8 cellular contexts compared by ENCODE assay signal in genomic region chr4:137733174-137734141, GRCh38.
DNase-seq lines count a peak whose midpoint lies in the region; ATAC-seq, FAIRE-seq and TF ChIP-seq lines count a peak whose summit lies in the region.
"Not testable (repeated sequence)": the region's sequence is repeated elsewhere in the genome, so short reads cannot be mapped to it uniquely, and the experiment has no call there.

No MANE protein-coding gene starts in this region.

- H3K4me2 ChIP-seq in H9 (ENCODE audit: insufficient read depth, insufficient read length, low read length); IMR-90 (ENCODE audit: low read depth, low read length); OCI-LY1 (ENCODE audit: low read length); astrocyte (ENCODE audit: low read length); neural progenitor cell: not testable (repeated sequence)

- not testable (repeated sequence) for H3K56ac ChIP-seq in H9 (ENCODE audit: insufficient read length, low read depth, low read length); IMR-90 (ENCODE audit: extremely low read depth, insufficient read depth, low read length)

- peak overlapping the region in 1 of 3 experiments; percentile 42; a peak in 2 of 7 replicates for H3K27ac Mint-ChIP-seq in H9
- H3K27ac Mint-ChIP-seq in astrocyte (ENCODE audit: unreplicated experiment), result not testable (repeated sequence)
- H3K27ac Mint-ChIP-seq in neural progenitor cell, result peak overlapping the region; percentile 51

- CTCF ChIA-PET in IMR-90 (lab: Yijun Ruan, JAX), result not testable (repeated sequence)

- DNase-seq in COLO829 (ENCODE audit: low spot score) (peak; percentile 34), H9 (peak; percentile 74), IMR-90 (peak; percentile 8), glomerular visceral epithelial cell (ENCODE audit: extremely low spot score) (peak; percentile 12), neural progenitor cell (ENCODE audit: low spot score) (peak; percentile 50)
- DNase-seq in astrocyte (ENCODE audit: low read depth), result not testable (repeated sequence)

- not testable (repeated sequence) for H3K4me1 ChIP-seq in H9 (ENCODE audit: insufficient read depth, low read length); IMR-90 (ENCODE audit: control insufficient read depth, insufficient read depth, low read length); OCI-LY1 (ENCODE audit: insufficient read depth, low read length, severe bottlenecking); astrocyte (ENCODE audit: insufficient read depth, low read length); neural progenitor cell

- POLR2A ChIA-PET in IMR-90 (lab: Charles Lee; ENCODE audit: unreplicated experiment), result not testable (repeated sequence)

- not testable (repeated sequence) for H3K9me1 ChIP-seq in IMR-90 (ENCODE audit: insufficient read depth, low read length)

- H3K79me1 ChIP-seq in H9 (ENCODE audit: insufficient read depth, low read depth, low read length, poor library complexity, severe bottlenecking); IMR-90 (ENCODE audit: low read depth in 1 of 2, low read length in 2 of 2): not testable (repeated sequence)

- not testable (repeated sequence) for H3K9me3 ChIP-seq in H9 (ENCODE audit: control insufficient read depth, low read depth, low read length); IMR-90 (ENCODE audit: control insufficient read depth, insufficient read depth, low read length); OCI-LY1 (ENCODE audit: low read length); astrocyte (ENCODE audit: insufficient read depth, low read depth, low read length); neural progenitor cell (ENCODE audit: low read depth)

- not testable (repeated sequence) for H4K5ac ChIP-seq in H9 (ENCODE audit: insufficient read length, low read depth, low read length); IMR-90 (ENCODE audit: low read depth, low read length)

- not testable (repeated sequence) for H2AK9ac ChIP-seq in IMR-90 (replicated peaks; ENCODE audit: low read depth, low read length, poor library complexity)

- TF ChIP-seq POLR2A in GM18505 (IDR thresholded peaks at IDR 0.05; ENCODE audit: borderline replicate concordance, extremely low read depth, insufficient read depth, insufficient read length); IMR-90 (IDR thresholded peaks at IDR 0.05; ENCODE audit: low read depth, low read length): not testable (repeated sequence)

- in situ Hi-C loops in IMR-90 (cut with MboI; ENCODE audit: low sequenced_read_pairs), result not testable (repeated sequence)

- not testable (repeated sequence) for H3K4ac ChIP-seq in H9 (ENCODE audit: low read depth, low read length); IMR-90 (ENCODE audit: low read depth, low read length)

- H3K36me3 Mint-ChIP-seq in H9 (ENCODE audit: insufficient read depth in 1 of 3, low read depth in 3 of 3), result peaks cover 2 to 11% (median 7%) of the 10 kb centered on the region in 3 experiments; a peak in 6 of 7 replicates
- not testable (repeated sequence) for H3K36me3 Mint-ChIP-seq in astrocyte (ENCODE audit: low read depth, unreplicated experiment); neural progenitor cell

- H2BK20ac ChIP-seq in H9 (ENCODE audit: low read depth, low read length, poor library complexity, severe bottlenecking); IMR-90 (ENCODE audit: low read depth, low read length): not testable (repeated sequence)

- H3K79me2 ChIP-seq in H9 (ENCODE audit: insufficient read depth, low read length); OCI-LY1 (ENCODE audit: insufficient read depth, low read length); astrocyte (ENCODE audit: insufficient read depth, low read length); neural progenitor cell (ENCODE audit: low read depth): not testable (repeated sequence)

- BruUV-seq in IMR-90 (replicated peaks; lab: Mats Ljungman, UMichigan), result not testable (repeated sequence)

- H4K91ac ChIP-seq in H9 (ENCODE audit: insufficient read length, low read depth, low read length); IMR-90 (ENCODE audit: insufficient read depth, low read depth, low read length): not testable (repeated sequence)

- WGBS in H9 (ENCODE audit: extremely low coverage, insufficient read length, low lambda C conversion rate), result no CpG with 5 or more reads among the region's 44 CpGs
- WGBS in IMR-90 (ENCODE audit: extremely low coverage in 2 of 2, insufficient read length in 1 of 2), 2 experiments, result 87% methylated on average over 10 of the region's 44 CpGs; no CpG with 5 or more reads in 1 of the 2 experiments

- H4K8ac ChIP-seq in H9 (replicated peaks; ENCODE audit: insufficient read length, low read depth, low read length); IMR-90 (ENCODE audit: low read depth in 2 of 2, low read length in 2 of 2): not testable (repeated sequence)

- ATAC-seq in GM18505 (IDR thresholded peaks at IDR 0.05; ENCODE audit: unreplicated experiment), result peak; percentile 76
- not testable (repeated sequence) for ATAC-seq in IMR-90 (ENCODE audit: low read depth)

- not testable (repeated sequence) for H4K20me1 ChIP-seq in H9 (ENCODE audit: control insufficient read depth, insufficient read depth, insufficient read length); IMR-90 (ENCODE audit: insufficient read depth, low read length); OCI-LY1 (ENCODE audit: insufficient read depth, low read length); astrocyte (ENCODE audit: insufficient read depth, low read length); neural progenitor cell (ENCODE audit: low read depth)

- not testable (repeated sequence) for H2BK120ac ChIP-seq in H9 (ENCODE audit: low read depth, low read length, poor library complexity, severe bottlenecking); IMR-90 (ENCODE audit: low read depth, low read length)

- H3K27me3 Mint-ChIP-seq in H9 (ENCODE audit: low read depth); astrocyte (ENCODE audit: low read depth, unreplicated experiment); neural progenitor cell (ENCODE audit: insufficient read depth, low read depth): not testable (repeated sequence)

- H3K23ac ChIP-seq in H9 (ENCODE audit: insufficient read length, low read depth, low read length); IMR-90 (ENCODE audit: low read depth, low read length): not testable (repeated sequence)

- H3K27ac ChIP-seq in H9 (ENCODE audit: insufficient read length, low read depth, low read length); IMR-90 (ENCODE audit: insufficient read depth, low read length); OCI-LY1 (ENCODE audit: low read depth, low read length, poor library complexity, severe bottlenecking); astrocyte (ENCODE audit: low read depth, low read length); neural progenitor cell: not testable (repeated sequence)

- not testable (repeated sequence) for H3T11ph ChIP-seq in H9 (ENCODE audit: low read length)

- dilution Hi-C loops in IMR-90 (cut with HindIII; ENCODE audit: low sequenced_read_pairs, unreplicated experiment), result not testable (repeated sequence)

- H2BK15ac ChIP-seq in H9 (ENCODE audit: low read depth, low read length); IMR-90 (ENCODE audit: low read depth, low read length): not testable (repeated sequence)

- H3K27me3 ChIP-seq in H9 (ENCODE audit: insufficient read depth, low read length); IMR-90 (ENCODE audit: control insufficient read depth, insufficient read depth, low read length); OCI-LY1 (ENCODE audit: insufficient read depth, low read length); astrocyte (ENCODE audit: insufficient read depth, low read length); neural progenitor cell: not testable (repeated sequence)

- peaks cover 4 to 11% of the 10 kb centered on the region in 2 experiments; a peak in 4 of 5 replicates for H3K9me3 Mint-ChIP-seq in H9
- H3K9me3 Mint-ChIP-seq in astrocyte (ENCODE audit: unreplicated experiment), result peaks cover 13% of the 10 kb centered on the region
- peaks cover 25% of the 10 kb centered on the region for H3K9me3 Mint-ChIP-seq in neural progenitor cell

- FAIRE-seq in astrocyte (lab: Jason Lieb, UNC), result not testable (repeated sequence)

- H3K9ac ChIP-seq in H9 (ENCODE audit: extremely low read depth, insufficient read length, low read length); IMR-90 (ENCODE audit: low read depth, low read length); OCI-LY1 (ENCODE audit: low read length); astrocyte (ENCODE audit: low read length); neural progenitor cell: not testable (repeated sequence)

- H3F3A ChIP-seq in OCI-LY1 (ENCODE audit: insufficient read depth, low read length); neural progenitor cell (ENCODE audit: low read depth): not testable (repeated sequence)

- TF ChIP-seq CTCF in H9 (conservative IDR thresholded peaks at IDR 0.05) (peak; percentile 85), IMR-90 (conservative IDR thresholded peaks at IDR 0.05; ENCODE audit: low read depth, low read length) (peak; percentile 38; the same call in 1 of the 2 replicates), OCI-LY1 (IDR thresholded peaks at IDR 0.05; ENCODE audit: low read length) (peak; percentile 68), astrocyte (IDR thresholded peaks at IDR 0.05; ENCODE audit: insufficient read depth, low read depth, low read length) (peak; percentile 14), neural progenitor cell (IDR thresholded peaks at IDR 0.05) (peak; percentile 54)

- H3K4me3 ChIP-seq in IMR-90 (ENCODE audit: insufficient read depth, low read depth, low read length); OCI-LY1 (ENCODE audit: low read depth, low read length, poor library complexity, severe bottlenecking); astrocyte (ENCODE audit: insufficient read depth, low read depth, low read length); neural progenitor cell: not testable (repeated sequence)

- not testable (repeated sequence) for H3K36me3 ChIP-seq in IMR-90 (ENCODE audit: control insufficient read depth, insufficient read depth, low read length); OCI-LY1 (ENCODE audit: insufficient read depth, low read length); astrocyte (ENCODE audit: insufficient read depth, low read length); neural progenitor cell

- H3K23me2 ChIP-seq in H9 (ENCODE audit: insufficient read length, low read depth, low read length, poor library complexity, severe bottlenecking), result not testable (repeated sequence)

- H2AK5ac ChIP-seq in H9 (ENCODE audit: insufficient read length, low read length); IMR-90 (ENCODE audit: low read depth, low read length): not testable (repeated sequence)

- not testable (repeated sequence) for H3K18ac ChIP-seq in H9 (ENCODE audit: insufficient read length, low read depth, low read length); IMR-90 (ENCODE audit: low read depth, low read length)

- TF ChIP-seq RAD21 in IMR-90 (IDR thresholded peaks at IDR 0.05; ENCODE audit: low read length), result peak; percentile 53

- not testable (repeated sequence) for H3K4me3 Mint-ChIP-seq in H9; astrocyte (ENCODE audit: unreplicated experiment); neural progenitor cell

- not testable (repeated sequence) for H2BK5ac ChIP-seq in H9 (ENCODE audit: insufficient read length, low read length); IMR-90 (ENCODE audit: low read depth, low read length, poor library complexity, severe bottlenecking)

- not testable (repeated sequence) for H3K9me2 ChIP-seq in OCI-LY1 (ENCODE audit: low read depth, low read length)

- intact Hi-C loops in IMR-90 (cut with micrococcal nuclease), result not testable (repeated sequence)

- not testable (repeated sequence) for H3K4me1 Mint-ChIP-seq in H9; astrocyte (ENCODE audit: low read depth, unreplicated experiment); neural progenitor cell

- H2AFZ ChIP-seq in H9 (ENCODE audit: low read length); IMR-90 (replicated peaks; ENCODE audit: low read length, poor library complexity); OCI-LY1 (ENCODE audit: low read length); astrocyte (ENCODE audit: low read depth, low read length); neural progenitor cell (replicated peaks): not testable (repeated sequence)

- H2BK12ac ChIP-seq in H9 (ENCODE audit: insufficient read length, low read depth, low read length), result not testable (repeated sequence)

- not testable (repeated sequence) for H3K14ac ChIP-seq in H9 (ENCODE audit: insufficient read depth, low read length); IMR-90 (replicated peaks; ENCODE audit: low read depth, low read length)

Comparison
In these comparisons a context has a peak if more than half of its experiments do, and no peak if none do; other contexts are left out.
1. CTCF ChIP-seq: peak in every context shown above with its lines; median percentile 85 in H9; 68 in OCI-LY1; 54 in neural progenitor cell; 38 in IMR-90; 14 in astrocyte.